8 cellular contexts compared by ENCODE assay signal in genomic region chr11:49562262-49562661, GRCh38.
DNase-seq lines count a peak whose midpoint lies in the region; ATAC-seq, FAIRE-seq and TF ChIP-seq lines count a peak whose summit lies in the region.
"Not testable (repeated sequence)": the region's sequence is repeated elsewhere in the genome, so short reads cannot be mapped to it uniquely, and the experiment has no call there.

No MANE protein-coding gene starts in this region.

- H3K9me3 ChIP-seq in A549; HEK293 (ENCODE audit: control insufficient read depth, insufficient read depth, low read depth, low read length); SK-N-SH; GM12878 (replicated peaks; ENCODE audit: control insufficient read depth, insufficient read depth, low read length); liver (ENCODE audit: control insufficient read depth in 4 of 4, low read length in 3 of 4): not testable (repeated sequence)

- TF ChIP-seq POLR2A in A549 (IDR thresholded peaks at IDR 0.05; ENCODE audit: low read length); GM12878 (IDR thresholded peaks at IDR 0.05; ENCODE audit: low read depth, low read length): not testable (repeated sequence)

- not testable (repeated sequence) for H3K27me3 ChIP-seq in SK-N-SH (ENCODE audit: insufficient read depth); GM12878 (replicated peaks in 1 of 2; ENCODE audit: control insufficient read depth in 2 of 2, insufficient read depth in 2 of 2, low read length in 1 of 2); liver (ENCODE audit: control insufficient read depth in 4 of 4, insufficient read depth in 4 of 4, low read length in 3 of 4)

- not testable (repeated sequence) for H2AFZ ChIP-seq in SK-N-SH (ENCODE audit: low read depth); GM12878 (ENCODE audit: control insufficient read depth, low read depth, low read length)

- TF ChIP-seq RAD21 in A549 (conservative IDR thresholded peaks at IDR 0.05 in 1 of 2, IDR thresholded peaks at IDR 0.05 in 1 of 2); SK-N-SH (IDR thresholded peaks at IDR 0.05; ENCODE audit: low read length); GM12878 (IDR thresholded peaks at IDR 0.05; ENCODE audit: insufficient read depth, low read depth, low read length); liver (IDR thresholded peaks at IDR 0.05): not testable (repeated sequence)

- not testable (repeated sequence) for H3K36me3 ChIP-seq in HEK293 (ENCODE audit: control insufficient read depth in 2 of 2, insufficient read depth in 1 of 2, low read length in 2 of 2); SK-N-SH (replicated peaks in 1 of 2; ENCODE audit: control insufficient read depth in 1 of 2, insufficient read depth in 2 of 2, low read length in 1 of 2); GM12878 (ENCODE audit: control insufficient read depth in 2 of 2, insufficient read depth in 2 of 2, low read length in 1 of 2); liver (ENCODE audit: control insufficient read depth in 4 of 4, insufficient read depth in 3 of 4, low read depth in 1 of 4, low read length in 3 of 4)

- not testable (repeated sequence) for H3K27ac ChIP-seq in A549; C4-2B; HEK293 (ENCODE audit: extremely low read depth, low read depth, low read length); SK-N-SH (ENCODE audit: low read depth in 2 of 2, low read length in 1 of 2); GM12878 (ENCODE audit: control insufficient read depth, insufficient read depth); liver (ENCODE audit: low read depth in 1 of 2, low read length in 2 of 2)

- H3K79me2 ChIP-seq in SK-N-SH (ENCODE audit: insufficient read depth); GM12878 (ENCODE audit: control insufficient read depth, insufficient read depth, low read length): not testable (repeated sequence)

- not testable (repeated sequence) for BruUV-seq in GM12878 (replicated peaks; lab: Mats Ljungman, UMichigan)

- RAD21 ChIA-PET in GM12878 (lab: Charles Lee; ENCODE audit: unreplicated experiment) = not testable (repeated sequence)

- not testable (repeated sequence) for H3F3A ChIP-seq in SK-N-SH (replicated peaks; ENCODE audit: insufficient read depth)

- in situ Hi-C loops in GM12878 (cut with MboI) = not testable (repeated sequence)

- ATAC-seq in A549, GM12878: not testable (repeated sequence)

- TF ChIP-seq CTCF in A549 (IDR thresholded peaks at IDR 0.05); HEK293 (tag by site-specific recombination; IDR thresholded peaks at IDR 0.05); SK-N-SH (IDR thresholded peaks at IDR 0.05); GM12878 (IDR thresholded peaks at IDR 0.05 in 2 of 3, conservative IDR thresholded peaks at IDR 0.05 in 1 of 3; ENCODE audit: control insufficient read depth in 2 of 3, extremely low read depth in 1 of 3, insufficient read depth in 1 of 3, low read depth in 3 of 3, low read length in 3 of 3); liver (IDR thresholded peaks at IDR 0.05; ENCODE audit: low read depth, low read length, missing input control): not testable (repeated sequence)
- peak; percentile 5; the same call in 1 of the 2 replicates for TF ChIP-seq CTCF in C4-2B (conservative IDR thresholded peaks at IDR 0.05)

- H4K20me1 ChIP-seq in SK-N-SH (ENCODE audit: insufficient read depth); GM12878 (ENCODE audit: control insufficient read depth, insufficient read depth): not testable (repeated sequence)

- POLR2A ChIA-PET in A549 (lab: Yijun Ruan, JAX); HEK293 (lab: Yijun Ruan, JAX); SK-N-SH (lab: Yijun Ruan, JAX); GM12878 (lab: Charles Lee): not testable (repeated sequence)

- not testable (repeated sequence) for H3K4me3 ChIP-seq in A549; HEK293 (ENCODE audit: low read depth, low read length); SK-N-SH (ENCODE audit: low read depth in 2 of 2, low read length in 1 of 2); GM12878; liver (ENCODE audit: low read depth in 1 of 3, low read length in 3 of 3)

- DNase-seq in A549 (ENCODE audit: low read depth in 1 of 2, low spot score in 1 of 2); SK-N-SH; GM12878 (ENCODE audit: low read depth, low spot score): not testable (repeated sequence)
- DNase-seq in Kasumi-1 (lab: John Stamatoyannopoulos, UW) = peak; percentile 3 to 14
- peak; percentile 7 for DNase-seq in urothelium cell line (ENCODE audit: low spot score)

- H3K9ac ChIP-seq in SK-N-SH; GM12878 (ENCODE audit: control insufficient read depth, insufficient read depth, low read length); liver (ENCODE audit: low read depth in 1 of 2, low read length in 2 of 2): not testable (repeated sequence)

- TF ChIP-seq EP300 in A549 (IDR thresholded peaks at IDR 0.05); SK-N-SH (IDR thresholded peaks at IDR 0.05; ENCODE audit: borderline replicate concordance in 1 of 2, low read depth in 1 of 2, low read length in 1 of 2); GM12878 (IDR thresholded peaks at IDR 0.05; ENCODE audit: borderline replicate concordance in 1 of 2, control insufficient read depth in 1 of 2, low read depth in 2 of 2, low read length in 2 of 2): not testable (repeated sequence)

- not testable (repeated sequence) for FAIRE-seq in A549 (lab: Jason Lieb, UNC); GM12878 (lab: Jason Lieb, UNC); urothelium cell line (lab: Jason Lieb, UNC)

- H3K9me2 ChIP-seq in SK-N-SH = not testable (repeated sequence)

- 4% methylated on average over 5 of the region's 5 CpGs for WGBS in A549 (ENCODE audit: missing lambda C conversion rate)
- under 1% methylated on average over 5 of the region's 5 CpGs for WGBS in SK-N-SH (ENCODE audit: low lambda C conversion rate)
- 73% methylated on average over 5 of the region's 5 CpGs for WGBS in GM12878 (ENCODE audit: insufficient coverage, insufficient replicate concordance, low lambda C conversion rate, missing lambda C conversion rate)
- 45% methylated on average over 5 of the region's 5 CpGs for WGBS in liver

- not testable (repeated sequence) for H3K4me2 ChIP-seq in A549; SK-N-SH; GM12878 (ENCODE audit: control insufficient read depth, insufficient read depth)

- H3K4me1 ChIP-seq in A549; HEK293 (ENCODE audit: control insufficient read depth, insufficient read depth, low read length); SK-N-SH (ENCODE audit: control insufficient read depth in 1 of 2, insufficient read depth in 2 of 2, low read depth in 1 of 2, low read length in 1 of 2); GM12878 (ENCODE audit: control insufficient read depth, insufficient read depth, low read length); liver (ENCODE audit: control insufficient read depth in 4 of 4, insufficient read depth in 4 of 4, low read length in 3 of 4): not testable (repeated sequence)

- CTCF ChIA-PET in A549 (lab: Yijun Ruan, JAX); HEK293 (lab: Yijun Ruan, JAX); SK-N-SH (lab: Yijun Ruan, JAX); GM12878 (lab: Yijun Ruan, JAX): not testable (repeated sequence)

- intact Hi-C loops in GM12878 (cut with micrococcal nuclease; ENCODE audit: unreplicated experiment) = not testable (repeated sequence)

- SMC1A ChIA-PET in GM12878 (lab: Charles Lee; ENCODE audit: uncharacterized antibody, unreplicated experiment) = not testable (repeated sequence)

TF ChIP-seq in liver, 16 proteins besides CTCF, POLR2A, EP300 and RAD21:
- TF ChIP-seq, protein P1, sequence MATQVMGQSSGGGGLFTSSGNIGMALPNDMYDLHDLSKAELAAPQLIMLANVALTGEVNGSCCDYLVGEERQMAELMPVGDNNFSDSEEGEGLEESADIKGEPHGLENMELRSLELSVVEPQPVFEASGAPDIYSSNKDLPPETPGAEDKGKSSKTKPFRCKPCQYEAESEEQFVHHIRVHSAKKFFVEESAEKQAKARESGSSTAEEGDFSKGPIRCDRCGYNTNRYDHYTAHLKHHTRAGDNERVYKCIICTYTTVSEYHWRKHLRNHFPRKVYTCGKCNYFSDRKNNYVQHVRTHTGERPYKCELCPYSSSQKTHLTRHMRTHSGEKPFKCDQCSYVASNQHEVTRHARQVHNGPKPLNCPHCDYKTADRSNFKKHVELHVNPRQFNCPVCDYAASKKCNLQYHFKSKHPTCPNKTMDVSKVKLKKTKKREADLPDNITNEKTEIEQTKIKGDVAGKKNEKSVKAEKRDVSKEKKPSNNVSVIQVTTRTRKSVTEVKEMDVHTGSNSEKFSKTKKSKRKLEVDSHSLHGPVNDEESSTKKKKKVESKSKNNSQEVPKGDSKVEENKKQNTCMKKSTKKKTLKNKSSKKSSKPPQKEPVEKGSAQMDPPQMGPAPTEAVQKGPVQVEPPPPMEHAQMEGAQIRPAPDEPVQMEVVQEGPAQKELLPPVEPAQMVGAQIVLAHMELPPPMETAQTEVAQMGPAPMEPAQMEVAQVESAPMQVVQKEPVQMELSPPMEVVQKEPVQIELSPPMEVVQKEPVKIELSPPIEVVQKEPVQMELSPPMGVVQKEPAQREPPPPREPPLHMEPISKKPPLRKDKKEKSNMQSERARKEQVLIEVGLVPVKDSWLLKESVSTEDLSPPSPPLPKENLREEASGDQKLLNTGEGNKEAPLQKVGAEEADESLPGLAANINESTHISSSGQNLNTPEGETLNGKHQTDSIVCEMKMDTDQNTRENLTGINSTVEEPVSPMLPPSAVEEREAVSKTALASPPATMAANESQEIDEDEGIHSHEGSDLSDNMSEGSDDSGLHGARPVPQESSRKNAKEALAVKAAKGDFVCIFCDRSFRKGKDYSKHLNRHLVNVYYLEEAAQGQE (IDR thresholded peaks at IDR 0.05) = peak; percentile 23
